Comparison of ENCODE assay signal across 1 cellular context in the genomic region with DNA sequence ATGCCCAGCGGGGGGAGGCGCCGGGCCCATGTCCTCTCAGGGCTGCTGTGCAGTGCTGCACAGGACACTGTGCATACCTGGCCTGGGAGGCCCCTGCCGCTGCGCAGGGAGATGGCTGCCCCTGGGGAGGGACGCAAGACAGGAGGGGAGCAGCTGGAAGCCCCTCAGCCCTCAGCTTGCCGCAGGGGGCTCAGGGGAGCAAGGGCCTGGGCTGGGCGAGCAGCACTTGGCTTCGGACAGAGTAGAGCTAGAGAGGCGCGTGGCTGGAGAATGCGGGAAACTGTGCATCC.
TF ChIP-seq lines count a peak whose summit lies in the region.

No MANE protein-coding gene starts in this region.

TF ChIP-seq in K562, 482 proteins besides CTCF, POLR2A, EP300 and RAD21:
- TF ChIP-seq HDAC1 (IDR thresholded peaks at IDR 0.05) (no peak), RBFOX2 (IDR thresholded peaks at IDR 0.05; ENCODE audit: low read depth, low read length) (0 out of 2 replicates have a peak, but pooled peaks have one; percentile 9), YBX1 (IDR thresholded peaks at IDR 0.05) (no peak), CBX3 (IDR thresholded peaks at IDR 0.05; ENCODE audit: borderline replicate concordance in 1 of 2, low read length in 2 of 2) (no peak), AFF4 (CRISPR knock-in tag; IDR thresholded peaks at IDR 0.05) (no peak), MAFF (IDR thresholded peaks at IDR 0.05; ENCODE audit: low read length) (no peak), ZNF583 (CRISPR knock-in tag; IDR thresholded peaks at IDR 0.05) (no peak), RBM25 (IDR thresholded peaks at IDR 0.05; ENCODE audit: low read depth, low read length, severe bottlenecking) (no peak), POLR2G (IDR thresholded peaks at IDR 0.05; ENCODE audit: low read depth, low read length) (peak; percentile 30; the same call in 1 of the 2 replicates), CBX1 (IDR thresholded peaks at IDR 0.05; ENCODE audit: low read depth) (no peak), DDX20 (tag; IDR thresholded peaks at IDR 0.05; ENCODE audit: low read depth) (no peak), MTA3 (IDR thresholded peaks at IDR 0.05; ENCODE audit: borderline replicate concordance) (no peak), CEBPB (tag; IDR thresholded peaks at IDR 0.05) (no peak), RNF2 (IDR thresholded peaks at IDR 0.05) (no peak), ERF (CRISPR knock-in tag; IDR thresholded peaks at IDR 0.05) (no peak), MCM7 (IDR thresholded peaks at IDR 0.05) (no peak)
- TF ChIP-seq, protein P1, sequence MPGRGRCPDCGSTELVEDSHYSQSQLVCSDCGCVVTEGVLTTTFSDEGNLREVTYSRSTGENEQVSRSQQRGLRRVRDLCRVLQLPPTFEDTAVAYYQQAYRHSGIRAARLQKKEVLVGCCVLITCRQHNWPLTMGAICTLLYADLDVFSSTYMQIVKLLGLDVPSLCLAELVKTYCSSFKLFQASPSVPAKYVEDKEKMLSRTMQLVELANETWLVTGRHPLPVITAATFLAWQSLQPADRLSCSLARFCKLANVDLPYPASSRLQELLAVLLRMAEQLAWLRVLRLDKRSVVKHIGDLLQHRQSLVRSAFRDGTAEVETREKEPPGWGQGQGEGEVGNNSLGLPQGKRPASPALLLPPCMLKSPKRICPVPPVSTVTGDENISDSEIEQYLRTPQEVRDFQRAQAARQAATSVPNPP (IDR thresholded peaks at IDR 0.05; ENCODE audit: borderline replicate concordance, insufficient read depth, insufficient read length) = no peak
